ENCODE assay signal across 1 cellular context in the genomic region with DNA sequence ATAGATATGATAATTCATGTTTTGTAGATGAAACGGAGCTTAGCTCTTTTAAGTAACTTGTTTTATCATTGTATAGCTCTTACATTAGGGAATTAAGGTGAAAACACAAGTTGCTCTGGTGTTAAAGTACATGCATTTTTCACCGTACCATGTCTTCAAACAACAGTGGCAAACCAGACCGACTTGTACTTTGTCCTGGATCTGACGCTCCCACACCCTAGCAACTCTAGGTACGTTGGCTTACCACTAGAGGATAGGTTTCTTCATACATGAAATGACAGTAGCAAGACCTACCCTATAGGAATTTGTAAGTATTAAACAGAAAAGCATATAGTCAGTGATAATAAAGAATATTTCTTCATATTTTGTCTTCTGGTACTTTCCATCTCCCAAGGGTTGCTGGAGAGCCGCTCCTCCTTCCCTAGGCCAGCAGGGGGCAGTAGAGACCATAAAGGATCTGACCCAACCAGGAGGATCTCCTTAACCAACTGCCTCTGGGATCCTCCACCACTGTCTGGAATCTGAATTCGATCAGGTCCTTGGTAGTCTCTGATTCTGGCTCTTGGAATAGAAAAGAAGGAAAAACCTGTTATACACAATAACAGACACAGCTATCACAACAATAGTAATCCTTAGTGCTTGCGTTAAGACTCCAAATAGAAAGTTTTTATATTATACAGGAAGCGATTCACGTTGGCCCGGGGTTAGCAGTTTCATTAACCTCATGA.
TF ChIP-seq lines count a peak whose summit lies in the region.

No MANE protein-coding gene starts in this region.

TF ChIP-seq in HepG2, 621 proteins besides CTCF, POLR2A, EP300 and RAD21 (continued from another document):
- no peak for TF ChIP-seq HMG20B (CRISPR knock-in tag; conservative IDR thresholded peaks at IDR 0.05)
- TF ChIP-seq, protein P1, sequence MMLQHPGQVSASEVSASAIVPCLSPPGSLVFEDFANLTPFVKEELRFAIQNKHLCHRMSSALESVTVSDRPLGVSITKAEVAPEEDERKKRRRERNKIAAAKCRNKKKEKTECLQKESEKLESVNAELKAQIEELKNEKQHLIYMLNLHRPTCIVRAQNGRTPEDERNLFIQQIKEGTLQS (CRISPR knock-in tag; IDR thresholded peaks at IDR 0.05): no peak
- no peak for TF ChIP-seq NCOA1 (CRISPR knock-in tag; IDR thresholded peaks at IDR 0.05)
- TF ChIP-seq HOXD1 (CRISPR knock-in tag; IDR thresholded peaks at IDR 0.05): no peak
- TF ChIP-seq, protein P2, sequence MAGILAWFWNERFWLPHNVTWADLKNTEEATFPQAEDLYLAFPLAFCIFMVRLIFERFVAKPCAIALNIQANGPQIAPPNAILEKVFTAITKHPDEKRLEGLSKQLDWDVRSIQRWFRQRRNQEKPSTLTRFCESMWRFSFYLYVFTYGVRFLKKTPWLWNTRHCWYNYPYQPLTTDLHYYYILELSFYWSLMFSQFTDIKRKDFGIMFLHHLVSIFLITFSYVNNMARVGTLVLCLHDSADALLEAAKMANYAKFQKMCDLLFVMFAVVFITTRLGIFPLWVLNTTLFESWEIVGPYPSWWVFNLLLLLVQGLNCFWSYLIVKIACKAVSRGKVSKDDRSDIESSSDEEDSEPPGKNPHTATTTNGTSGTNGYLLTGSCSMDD (CRISPR knock-in tag; IDR thresholded peaks at IDR 0.05): no peak
- TF ChIP-seq, protein P3, sequence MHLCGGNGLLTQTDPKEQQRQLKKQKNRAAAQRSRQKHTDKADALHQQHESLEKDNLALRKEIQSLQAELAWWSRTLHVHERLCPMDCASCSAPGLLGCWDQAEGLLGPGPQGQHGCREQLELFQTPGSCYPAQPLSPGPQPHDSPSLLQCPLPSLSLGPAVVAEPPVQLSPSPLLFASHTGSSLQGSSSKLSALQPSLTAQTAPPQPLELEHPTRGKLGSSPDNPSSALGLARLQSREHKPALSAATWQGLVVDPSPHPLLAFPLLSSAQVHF (CRISPR knock-in tag; IDR thresholded peaks at IDR 0.05): no peak
- TF ChIP-seq ZNF17 (CRISPR knock-in tag; IDR thresholded peaks at IDR 0.05): no peak
